ENCODE assay signal across 8 cellular contexts in genomic region chr10:19816420-19817250, GRCh38. TPM values are rescaled to one million over a fixed set of nuclear protein-coding genes. Genes with fewer than 3 reads are reported as not detected.
DNase-seq lines count a peak whose midpoint lies in the region; ATAC-seq and TF ChIP-seq lines count a peak whose summit lies in the region.

Gene PLXDC2 (plus strand): TSS chr10:19816432.

- no peak within 1 kb of the TSS for H3K27ac Mint-ChIP-seq in activated T-cell treated with anti-CD3 and anti-CD28 coated beads, Interleukin-2, amount 50 U/mL, for 24 hours
- no peak within 1 kb of the TSS for H3K27ac Mint-ChIP-seq in activated naive CD8-positive, alpha-beta T cell treated with anti-CD3 and anti-CD28 coated beads, Interleukin-2, amount 50 U/mL, for 24 hours
- H3K27ac Mint-ChIP-seq in osteocyte (ENCODE audit: unreplicated experiment): peak within 1 kb of the TSS; percentile 85

- TF ChIP-seq EP300 in Ishikawa (IDR thresholded peaks at IDR 0.05; ENCODE audit: borderline replicate concordance): no peak

- H3K27me3 Mint-ChIP-seq in activated T-cell treated with anti-CD3 and anti-CD28 coated beads, Interleukin-2, amount 50 U/mL, for 24 hours: peaks cover 47% of the 10 kb centered on the region
- peaks cover 42% of the 10 kb centered on the region for H3K27me3 Mint-ChIP-seq in activated naive CD8-positive, alpha-beta T cell treated with anti-CD3 and anti-CD28 coated beads, Interleukin-2, amount 50 U/mL, for 24 hours
- peaks cover 44% of the 10 kb centered on the region for H3K27me3 Mint-ChIP-seq in osteocyte (ENCODE audit: unreplicated experiment)

- H3K9me3 ChIP-seq in heart right ventricle: no peaks in the 10 kb centered on the region

- intact Hi-C loops in heart right ventricle (cut with DNase I): loop anchor here in 9 of 10 donors (5.0 to 10.0 kb wide), 15 partner anchors 116 to 951 kb away; no protein-coding TSS in a partner anchor

- H3K4me1 Mint-ChIP-seq in activated T-cell treated with anti-CD3 and anti-CD28 coated beads, Interleukin-2, amount 50 U/mL, for 24 hours (ENCODE audit: low read depth): no peaks in the 10 kb centered on the region
- H3K4me1 Mint-ChIP-seq in activated naive CD8-positive, alpha-beta T cell treated with anti-CD3 and anti-CD28 coated beads, Interleukin-2, amount 50 U/mL, for 24 hours: peaks cover 7% of the 10 kb centered on the region
- H3K4me1 Mint-ChIP-seq in osteocyte (ENCODE audit: unreplicated experiment): peaks cover 25% of the 10 kb centered on the region

- H3K36me3 Mint-ChIP-seq in activated T-cell treated with anti-CD3 and anti-CD28 coated beads, Interleukin-2, amount 50 U/mL, for 24 hours (ENCODE audit: low read depth): no peaks in the 10 kb centered on the region
- no peaks in the 10 kb centered on the region for H3K36me3 Mint-ChIP-seq in activated naive CD8-positive, alpha-beta T cell treated with anti-CD3 and anti-CD28 coated beads, Interleukin-2, amount 50 U/mL, for 24 hours (ENCODE audit: low read depth)
- peaks cover 5% of the 10 kb centered on the region for H3K36me3 Mint-ChIP-seq in osteocyte (ENCODE audit: unreplicated experiment)

- no peak for TF ChIP-seq CTCF in heart right ventricle (IDR thresholded peaks at IDR 0.05)
- no peak for TF ChIP-seq CTCF in osteocyte (IDR thresholded peaks at IDR 0.05)
- no peak for TF ChIP-seq CTCF in GM13977 (IDR thresholded peaks at IDR 0.05; ENCODE audit: extremely low read depth, insufficient read depth, missing control alignments)

- H3K27ac ChIP-seq in heart right ventricle: peak within 1 kb of the TSS; percentile 78 to 95 (median 89)

- TF ChIP-seq RAD21 in Ishikawa (IDR thresholded peaks at IDR 0.05; ENCODE audit: low read depth): no peak

- in situ Hi-C loops in GM13977 (cut with MboI; ENCODE audit: low pct_unique_long_range_greater_than_20kb, low sequenced_read_pairs, unreplicated experiment): no loop called here

- 1% methylated on average over 65 of the region's 65 CpGs for WGBS in heart right ventricle, 2 donors

- peak; percentile 38 for ATAC-seq in activated naive CD8-positive, alpha-beta T cell treated with anti-CD3 and anti-CD28 coated beads, Interleukin-2, amount 50 U/mL, for 24 hours
- ATAC-seq in heart right ventricle: peak; percentile 29 to 69 (median 49)

- peaks cover 0 to 17% (median 2%) of the 10 kb centered on the region in 7 donors for H3K27me3 ChIP-seq in heart right ventricle

- H3K4me1 ChIP-seq in heart right ventricle: peaks cover 0 to 47% (median 19%) of the 10 kb centered on the region in 9 donors

- H3K36me3 ChIP-seq in heart right ventricle: peaks cover 0 to 5% (median 0%) of the 10 kb centered on the region in 9 donors

- peak; percentile 26 for DNase-seq in activated T-cell treated with anti-CD3 and anti-CD28 coated beads, Interleukin-2, amount 50 U/mL, for 24 hours
- DNase-seq in activated T-cell treated with anti-CD3 and anti-CD28 coated beads, Interleukin-2, amount 50 U/mL, for 1 hour: no peak
- peak; percentile 4 for DNase-seq in activated naive CD8-positive, alpha-beta T cell treated with anti-CD3 and anti-CD28 coated beads, Interleukin-2, amount 50 U/mL, for 24 hours
- DNase-seq in heart right ventricle (peak; percentile 30 to 50), osteocyte (ENCODE audit: extremely low spot score, unreplicated experiment) (no peak), GM13977 (ENCODE audit: low spot score) (no peak), cerebellar cortex (ENCODE audit: low spot score) (no peak)

- peak within 1 kb of the TSS; percentile 45 for H3K4me3 Mint-ChIP-seq in activated T-cell treated with anti-CD3 and anti-CD28 coated beads, Interleukin-2, amount 50 U/mL, for 24 hours
- peak within 1 kb of the TSS; percentile 48 for H3K4me3 Mint-ChIP-seq in activated naive CD8-positive, alpha-beta T cell treated with anti-CD3 and anti-CD28 coated beads, Interleukin-2, amount 50 U/mL, for 24 hours
- peak within 1 kb of the TSS; percentile 93 for H3K4me3 Mint-ChIP-seq in osteocyte (ENCODE audit: unreplicated experiment)

- no peaks in the 10 kb centered on the region for H3K9me3 Mint-ChIP-seq in activated T-cell treated with anti-CD3 and anti-CD28 coated beads, Interleukin-2, amount 50 U/mL, for 24 hours
- no peaks in the 10 kb centered on the region for H3K9me3 Mint-ChIP-seq in activated naive CD8-positive, alpha-beta T cell treated with anti-CD3 and anti-CD28 coated beads, Interleukin-2, amount 50 U/mL, for 24 hours
- no peaks in the 10 kb centered on the region for H3K9me3 Mint-ChIP-seq in osteocyte (ENCODE audit: unreplicated experiment)

- H3K4me3 ChIP-seq in heart right ventricle: peak within 1 kb of the TSS; percentile 59 to 94 (median 86)

TF ChIP-seq in Ishikawa, 13 proteins besides CTCF, POLR2A, EP300 and RAD21:
- TF ChIP-seq USF1 (IDR thresholded peaks at IDR 0.05) (no peak), MAX (IDR thresholded peaks at IDR 0.05) (peak; percentile 36)

RNA-seq across cellular contexts. Expression of gene PLXDC2, which starts in this region (rescaled TPM):
- total RNA-seq in heart right ventricle (10 to 100 TPM in 9 of 10 donors, 1 to 10 TPM in 1; 9.6 to 26.8 (median 17.6) TPM), osteocyte (33.2 and 36.4 TPM in 2 replicates)
- 1 to 10 TPM; 4.6 to 5.4 TPM for polyA plus RNA-seq in heart right ventricle

Comparison
In these comparisons a context has a peak if more than half of its experiments do, and no peak if none do; other contexts are left out.
1. DNase-seq: peak in activated T-cell treated with anti-CD3 and anti-CD28 coated beads, Interleukin-2, amount 50 U/mL, for 24 hours (single experiment), activated naive CD8-positive, alpha-beta T cell treated with anti-CD3 and anti-CD28 coated beads, Interleukin-2, amount 50 U/mL, for 24 hours (single experiment) and heart right ventricle (2 of 2); none in activated T-cell treated with anti-CD3 and anti-CD28 coated beads, Interleukin-2, amount 50 U/mL, for 1 hour (single experiment), osteocyte (single experiment), GM13977 (single experiment) and cerebellar cortex (single experiment).
2. Peak in every context shown above with its lines, with median percentiles within 50 percentile points of each other: H3K4me3 Mint-ChIP-seq.